20 cellular contexts compared by ENCODE assay signal in the genomic region with DNA sequence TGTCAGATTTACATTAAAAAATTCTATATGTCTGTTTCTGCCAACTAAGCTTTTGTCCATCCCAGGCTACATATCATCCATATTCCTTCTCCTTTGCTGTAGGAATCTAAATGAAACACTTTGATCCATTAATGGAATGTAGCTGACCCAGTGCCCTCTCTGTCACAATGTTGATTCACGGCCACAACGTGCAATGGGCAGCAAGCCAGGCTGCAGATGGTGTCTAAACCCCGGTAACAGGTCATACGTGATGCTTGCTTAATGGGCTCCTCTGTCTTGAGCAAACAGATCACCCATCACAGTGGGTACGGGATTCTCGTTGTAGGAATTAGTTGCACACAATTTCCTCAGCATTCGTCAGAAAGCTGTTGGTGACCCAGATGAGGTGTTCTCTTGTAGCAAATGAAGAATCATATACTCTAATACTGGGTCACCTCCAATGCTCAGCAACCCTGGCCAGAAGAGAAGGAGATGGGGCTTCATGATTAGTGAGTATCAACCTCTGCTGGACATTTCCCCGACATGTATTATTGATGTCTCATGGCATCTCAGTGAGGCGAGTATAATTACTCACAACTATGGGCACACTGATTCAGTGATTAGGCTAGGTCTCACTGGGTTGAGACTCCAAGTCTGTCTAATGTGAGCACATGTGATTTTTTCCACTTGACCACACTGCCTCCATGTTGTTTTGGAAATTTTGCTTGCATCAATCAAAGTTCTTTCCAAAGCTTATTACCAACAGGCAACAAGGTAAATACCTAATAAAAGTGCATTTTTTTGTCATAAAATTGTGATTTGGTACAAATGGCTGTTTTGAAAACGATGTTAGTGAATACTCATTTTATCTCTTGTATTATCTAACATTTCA. TPM values are rescaled to one million over a fixed set of nuclear protein-coding genes. Genes with fewer than 3 reads are reported as not detected.
A peak's percentile ranks its signal among the peaks of the same experiment; 100 is the strongest.
DNase-seq lines count a peak whose midpoint lies in the region; ATAC-seq, FAIRE-seq and TF ChIP-seq lines count a peak whose summit lies in the region.
"Had no signal": no experiment of that assay in that cellular context is flagged by ENCODE, and none has a peak within 500 bp of the region (broad histone marks: within the 10 kb centered on the region; RNA-seq: fewer than 3 reads in every experiment).

No MANE protein-coding gene starts in this region.

- DNase-seq in NCI-H2171 treated with DMSO at 0.1 percent for 48 hours (lab: John Stamatoyannopoulos, UW) (peak; percentile 36), NCI-H2171 (lab: John Stamatoyannopoulos, UW) (no peak), NCI-H774 (lab: John Stamatoyannopoulos, UW) (peak; percentile 36), bronchial epithelial cell (ENCODE audit: low read depth) (peak; percentile 63), osteoblast (ENCODE audit: insufficient read length, low spot score, missing footprints) (no peak), HAP-1 (ENCODE audit: low spot score in 2 of 2) (no peak)
- DNase-seq in activated naive CD4-positive, alpha-beta T cell (lab: John Stamatoyannopoulos, UW) = no peak
- DNase-seq: activated B cell treated with CpG ODN at 0.5 μM for 24 hours; activated CD8-positive, alpha-beta T cell treated with anti-CD3 and anti-CD28 coated beads for 36 hours; activated T-cell treated with anti-CD3 and anti-CD28 coated beads, Interleukin-2, amount 50 U/mL, for 24 hours; brain microvascular endothelial cell; NCI-H526 treated with DMSO at 0.1 percent for 48 hours; stimulated activated naive CD4-positive, alpha-beta T cell; T-helper 2 cell had no signal

- H3K9me3 ChIP-seq in osteoblast (ENCODE audit: low read depth, low read length) (no peaks in the 10 kb centered on the region), HAP-1 (no peaks in the 10 kb centered on the region)
- H3K9me3 ChIP-seq: right atrium auricular region had no signal

- H3K27ac ChIP-seq in osteoblast (ENCODE audit: low read depth, low read length) = no peak overlapping the region
- H3K27ac ChIP-seq: brain microvascular endothelial cell, right atrium auricular region, tibial nerve had no signal

- H3K4me1 ChIP-seq in osteoblast (ENCODE audit: insufficient read depth, low read length) (peaks cover 35% of the 10 kb centered on the region), HAP-1 (no peaks in the 10 kb centered on the region)
- H3K4me1 ChIP-seq: right atrium auricular region, tibial nerve had no signal

- H3K36me3 ChIP-seq in bronchial epithelial cell (ENCODE audit: control insufficient read depth, insufficient read depth, low read length) = no peaks in the 10 kb centered on the region
- H3K36me3 ChIP-seq in osteoblast (ENCODE audit: insufficient read depth, low read length) = no peaks in the 10 kb centered on the region
- H3K36me3 ChIP-seq in HAP-1 (replicated peaks) = no peaks in the 10 kb centered on the region
- H3K36me3 ChIP-seq: brain microvascular endothelial cell, right atrium auricular region, tibial nerve had no signal

- FAIRE-seq in bronchial epithelial cell (lab: Jason Lieb, UNC) = peak; percentile 83
- FAIRE-seq: endothelial cell of umbilical vein, frontal cortex had no signal

- H3K4me3 ChIP-seq in bronchial epithelial cell (ENCODE audit: low read depth, low read length) = no peak overlapping the region
- no peak overlapping the region for H3K4me3 ChIP-seq in osteoblast (ENCODE audit: insufficient read depth, low read length)
- H3K4me3 ChIP-seq in HAP-1 = no peak overlapping the region
- H3K4me3 ChIP-seq: right atrium auricular region, tibial nerve had no signal

- no peak for ATAC-seq in GM18909 (IDR thresholded peaks at IDR 0.05; ENCODE audit: poor library complexity, unreplicated experiment)
- ATAC-seq: activated CD8-positive, alpha-beta T cell treated with anti-CD3 and anti-CD28 coated beads for 36 hours; activated naive CD4-positive, alpha-beta T cell treated with anti-CD3 and anti-CD28 coated beads, Interleukin-2, amount 50 U/mL, for 72 hours had no signal

- H3K4me2 ChIP-seq in osteoblast (ENCODE audit: insufficient read depth, low read length) = no peak overlapping the region

- H2AFZ ChIP-seq in osteoblast (ENCODE audit: low read length) = peak overlapping the region; percentile 57

- in situ Hi-C loops in HAP-1 (cut with MboI; ENCODE audit: low sequenced_read_pairs) = no loop called here

- TF ChIP-seq CTCF in bronchial epithelial cell (IDR thresholded peaks at IDR 0.05; ENCODE audit: insufficient read depth, low read length, severe bottlenecking) = no peak
- TF ChIP-seq CTCF in osteoblast (IDR thresholded peaks at IDR 0.05; ENCODE audit: extremely low read depth, low read depth, low read length) = no peak

- H4K20me1 ChIP-seq in osteoblast (ENCODE audit: insufficient read depth, low read length) = no peaks in the 10 kb centered on the region

- no peaks in the 10 kb centered on the region for H3K27me3 ChIP-seq in bronchial epithelial cell (ENCODE audit: control insufficient read depth, insufficient read depth, low read length)
- H3K27me3 ChIP-seq in osteoblast (ENCODE audit: insufficient read depth, low read length) = no peaks in the 10 kb centered on the region
- H3K27me3 ChIP-seq in HAP-1 (ENCODE audit: low read depth) = peaks cover 17% of the 10 kb centered on the region
- H3K27me3 ChIP-seq: brain microvascular endothelial cell, right atrium auricular region, tibial nerve had no signal

- no peaks in the 10 kb centered on the region for H3K79me2 ChIP-seq in osteoblast (ENCODE audit: insufficient read depth, low read length)

RNA-seq across cellular contexts. Expression of a gene that starts 12.9 kb away (rescaled TPM):
- 80.1 and 96.1 TPM in 2 replicates for total RNA-seq in bronchial epithelial cell
- 187 and 278 TPM in 2 replicates for total RNA-seq in osteoblast

Comparison
In these comparisons a context has a peak if more than half of its experiments do, and no peak if none do; other contexts are left out.
1. DNase-seq: peak in NCI-H2171 treated with DMSO at 0.1 percent for 48 hours (single experiment), NCI-H774 (single experiment) and bronchial epithelial cell (single experiment); none in NCI-H2171 (single experiment), osteoblast (single experiment), HAP-1 (0 of 2) and activated naive CD4-positive, alpha-beta T cell (0 of 4).